ENCODE assay signal across 8 cellular contexts in the genomic region with DNA sequence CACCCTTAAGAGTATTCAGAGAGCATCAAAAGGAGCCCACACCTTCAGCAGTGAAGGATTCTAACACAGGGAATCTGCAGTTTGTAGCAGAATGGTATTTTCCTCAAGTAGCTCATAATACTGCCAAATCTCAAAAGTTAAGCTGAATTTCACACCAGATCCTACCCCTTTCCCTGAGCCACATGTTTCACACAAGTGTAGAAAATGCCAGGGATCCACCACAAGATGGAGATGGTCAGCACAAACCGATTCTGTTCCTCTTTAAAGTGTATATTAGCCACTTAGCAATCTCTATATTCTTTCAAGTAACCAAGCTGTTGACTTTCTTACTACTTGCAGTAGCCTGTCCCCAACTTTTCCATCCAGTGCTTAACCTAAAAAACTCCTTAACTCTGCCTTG. TPM values are rescaled to one million over a fixed set of nuclear protein-coding genes. Genes with fewer than 3 reads are reported as not detected.
DNase-seq lines count a peak whose midpoint lies in the region; ATAC-seq and TF ChIP-seq lines count a peak whose summit lies in the region.

No MANE protein-coding gene starts in this region.

- TF ChIP-seq POLR2A in Peyer's patch (IDR thresholded peaks at IDR 0.05): no peak

- POLR2A ChIA-PET in GM10248 (lab: Yijun Ruan, JAX): no interaction called here

- H3K9ac ChIP-seq in fibroblast of lung (ENCODE audit: insufficient read depth, low read length): no peak overlapping the region

- H3K9me3 ChIP-seq in Peyer's patch (no peaks in the 10 kb centered on the region), fibroblast of lung (ENCODE audit: control insufficient read depth, insufficient read depth, low read depth, low read length) (no peaks in the 10 kb centered on the region)

- TF ChIP-seq CTCF in GM10248 (IDR thresholded peaks at IDR 0.05; ENCODE audit: control extremely low read depth, extremely low read depth, low read depth, missing control alignments) (peak; percentile 37), Peyer's patch (IDR thresholded peaks at IDR 0.05) (peak in 5 of 6 experiments; percentile 4 to 53 (median 45)), fibroblast of lung (conservative IDR thresholded peaks at IDR 0.05 in 1 of 2, IDR thresholded peaks at IDR 0.05 in 1 of 2; ENCODE audit: low read depth in 1 of 2, low read length in 2 of 2) (peak; percentile 52 to 67)

- DNase-seq in A172 (ENCODE audit: low spot score) (peak; percentile 47), GM10248 (ENCODE audit: extremely low spot score) (no peak), Peyer's patch (no peak), fibroblast of lung (ENCODE audit: low read depth in 2 of 2) (peak; percentile 17 to 59)
- no peak for DNase-seq in effector CD4-positive, alpha-beta T cell

- no peaks in the 10 kb centered on the region for H3K79me2 ChIP-seq in fibroblast of lung (ENCODE audit: control insufficient read depth, insufficient read depth, low read length)

- H3K4me1 ChIP-seq in Peyer's patch (peaks cover 0 to 35% (median 9%) of the 10 kb centered on the region in 4 donors), fibroblast of lung (ENCODE audit: control insufficient read depth, extremely low read depth, insufficient read depth, low read length) (peaks cover 10% of the 10 kb centered on the region)

- H3K36me3 ChIP-seq in Peyer's patch (peaks cover 0 to 56% (median 0%) of the 10 kb centered on the region in 3 donors), fibroblast of lung (ENCODE audit: control insufficient read depth, insufficient read depth, low read length) (peaks cover 12% of the 10 kb centered on the region)

- H3K27me3 ChIP-seq in Peyer's patch (no peaks in the 10 kb centered on the region), fibroblast of lung (ENCODE audit: control insufficient read depth, insufficient read depth, low read length) (no peaks in the 10 kb centered on the region)

- no peak overlapping the region for H3K4me2 ChIP-seq in fibroblast of lung (ENCODE audit: extremely low read depth, insufficient read depth, low read length)

- CTCF ChIA-PET in GM10248 (lab: Yijun Ruan, JAX): interaction anchor here (1.2 to 6.0 kb wide), 12 partner anchors 9 to 122 kb away, joined by 3 to 28 read pairs (median 4); no protein-coding TSS in a partner anchor

- no peak overlapping the region for H2AFZ ChIP-seq in fibroblast of lung (ENCODE audit: low read length)

- ATAC-seq in HG02588 (IDR thresholded peaks at IDR 0.05; ENCODE audit: unreplicated experiment) (no peak), GM18873 (IDR thresholded peaks at IDR 0.05; ENCODE audit: low FRiP score, unreplicated experiment) (no peak), GM18517 (IDR thresholded peaks at IDR 0.05; ENCODE audit: unreplicated experiment) (no peak)

- H4K20me1 ChIP-seq in fibroblast of lung (ENCODE audit: control insufficient read depth, extremely low read depth, insufficient read depth, low read length): no peaks in the 10 kb centered on the region

- H3K4me3 ChIP-seq in Peyer's patch: no peak overlapping the region
- H3K4me3 ChIP-seq in fibroblast of lung (replicated peaks in 1 of 4; ENCODE audit: control extremely low read depth in 1 of 4, insufficient read depth in 1 of 4, low read depth in 3 of 4, low read length in 4 of 4): no peak overlapping the region

- no peak overlapping the region for H3K27ac ChIP-seq in Peyer's patch
- H3K27ac ChIP-seq in fibroblast of lung (ENCODE audit: insufficient read depth, low read length): no peak overlapping the region

RNA-seq across cellular contexts. Expression of a gene that starts 13.2 kb away (rescaled TPM):
- total RNA-seq in A172 (2014; rRNA removed; shearing (Covaris generic)): 67.4 and 68.3 TPM in 2 replicates
- total RNA-seq in Peyer's patch (10 to 100 TPM in 1 of 4 donors, 1 to 10 TPM in 3; 2.9 to 10.7 (median 5.2) TPM), fibroblast of lung (0.26 and 1.8 TPM in 2 replicates)
- 5.5 and 18.3 TPM in 2 replicates for polyA plus RNA-seq in fibroblast of lung
- 5.4 and 17.3 TPM in 2 replicates for polyA plus RNA-seq in fibroblast of lung (2012)
- polyA minus RNA-seq in fibroblast of lung (ENCODE audit: low replicate concordance): 2.6 and 6.7 TPM in 2 replicates

Comparison
In these comparisons a context has a peak if more than half of its experiments do, and no peak if none do; other contexts are left out.
1. DNase-seq: peak in A172 (single experiment) and fibroblast of lung (2 of 2); none in GM10248 (single experiment), Peyer's patch (0 of 3) and effector CD4-positive, alpha-beta T cell (single experiment).
2. Peak in every context shown above with its lines, with median percentiles within 50 percentile points of each other: CTCF ChIP-seq.